10 cellular contexts compared by ENCODE assay signal in the genomic region with DNA sequence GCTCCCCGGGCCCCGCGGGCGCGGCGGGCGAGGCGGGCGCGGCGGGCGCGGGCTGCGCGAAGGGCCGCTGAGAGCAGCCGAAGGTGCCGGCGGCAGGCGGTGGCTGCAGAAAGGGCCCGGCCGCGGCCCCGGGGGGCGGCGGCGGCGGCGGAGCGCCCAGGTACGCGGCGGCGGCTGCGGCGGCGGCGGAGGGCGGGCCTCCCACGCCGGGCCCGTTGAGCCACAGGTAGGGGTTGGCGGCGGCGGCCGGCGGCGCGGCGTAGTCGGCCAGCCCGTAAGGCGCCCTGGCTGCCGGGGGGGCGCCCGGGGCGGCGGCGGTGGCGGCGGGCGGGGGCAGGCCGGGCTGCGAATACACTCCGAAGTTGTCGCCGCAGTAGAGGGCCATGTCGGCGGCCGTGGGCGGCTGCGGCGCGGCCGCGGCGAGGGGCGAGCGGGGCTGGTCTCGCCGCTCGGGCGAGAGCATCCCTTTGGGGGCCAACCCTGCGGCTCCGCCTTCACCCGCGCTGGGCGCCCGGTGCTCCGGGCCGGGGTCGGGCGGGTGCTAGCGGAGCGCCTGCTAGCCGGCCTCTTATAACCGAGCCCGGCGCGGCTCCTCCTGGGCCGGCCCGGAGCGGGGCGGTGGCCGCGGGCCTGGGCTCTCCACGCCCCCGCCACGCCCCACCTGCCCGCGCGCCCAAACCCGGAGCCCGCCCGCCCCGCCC. TPM values are rescaled to one million over a fixed set of nuclear protein-coding genes. Genes with fewer than 3 reads are reported as not detected.
DNase-seq lines count a peak whose midpoint lies in the region; ATAC-seq and TF ChIP-seq lines count a peak whose summit lies in the region.
"Had no signal": no experiment of that assay in that cellular context is flagged by ENCODE, and none has a peak within 500 bp of the region (broad histone marks: within the 10 kb centered on the region; RNA-seq: fewer than 3 reads in every experiment).

FOXI3 (minus strand) TSS at position 543 of the 701 bp plus-strand sequence; CDS start at position 385, 158 bp downstream.

- no peaks in the 10 kb centered on the region for H4K20me1 ChIP-seq in osteoblast (ENCODE audit: insufficient read depth, low read length)

- H3K27me3 ChIP-seq in iPS-18a (ENCODE audit: control insufficient read depth, insufficient read depth, low read length) (peaks cover 39% of the 10 kb centered on the region), thoracic aorta (replicated peaks; ENCODE audit: insufficient read depth) (peaks cover 3% of the 10 kb centered on the region), osteoblast (ENCODE audit: insufficient read depth, low read length) (peaks cover 52% of the 10 kb centered on the region)

- ATAC-seq in activated CD4-positive, CD25-positive, alpha-beta regulatory T cell treated with anti-CD3 and anti-CD28 coated beads, Interleukin-2, amount 50 U/mL, for 24 hours, result peak; percentile 21 to 41
- no peak for ATAC-seq in thoracic aorta (ENCODE audit: insufficient number of reproducible peaks, low FRiP score, low read depth)

- H3K4me2 ChIP-seq in osteoblast (ENCODE audit: insufficient read depth, low read length), result no peak within 1 kb of the TSS

- H3K27ac ChIP-seq in iPS-18a (ENCODE audit: low read length), result no peak within 1 kb of the TSS
- no peak within 1 kb of the TSS for H3K27ac ChIP-seq in thoracic aorta
- H3K27ac ChIP-seq in osteoblast (ENCODE audit: low read depth, low read length), result no peak within 1 kb of the TSS

- peaks cover 11% of the 10 kb centered on the region for H3K4me1 Mint-ChIP-seq in activated CD4-positive, alpha-beta memory T cell treated with anti-CD3 and anti-CD28 coated beads, Interleukin-2, amount 10 ng/mL, durations not matched to agents 7 days and 5 days

- CTCF ChIA-PET in activated CD4-positive, alpha-beta memory T cell treated with anti-CD3 and anti-CD28 coated beads, Interleukin-2, amount 10 ng/mL, durations not matched to agents 7 days and 5 days (lab: Charles Lee), result no interaction called here

- no peak for DNase-seq in activated CD4-positive, CD25-positive, alpha-beta regulatory T cell (lab: John Stamatoyannopoulos, UW)
- no peak for DNase-seq in activated CD4-positive, alpha-beta memory T cell treated with anti-CD3 and anti-CD28 coated beads, Interleukin-2, amount 10 ng/mL, durations not matched to agents 7 days and 5 days
- DNase-seq in thoracic aorta (ENCODE audit: low spot score) (no peak), osteoblast (ENCODE audit: insufficient read length, low spot score, missing footprints) (no peak), hippocampal formation (lab: John Stamatoyannopoulos, UW) (no peak), NCI-H2107 (lab: John Stamatoyannopoulos, UW) (no peak)
- DNase-seq: stimulated activated naive CD4-positive, alpha-beta T cell treated with Interleukin-2 at 50 U/mL for 16 hours had no signal

- H3K9ac ChIP-seq in iPS-18a (ENCODE audit: low read length), result peak within 1 kb of the TSS; percentile 41

- H3K4me3 ChIP-seq in iPS-18a (ENCODE audit: low read length) (peak within 1 kb of the TSS; percentile 88), thoracic aorta (peak within 1 kb of the TSS; percentile 53), osteoblast (ENCODE audit: insufficient read depth, low read length) (no peak within 1 kb of the TSS)

- no peak for TF ChIP-seq CTCF in thoracic aorta (IDR thresholded peaks at IDR 0.05)
- TF ChIP-seq CTCF in osteoblast (IDR thresholded peaks at IDR 0.05; ENCODE audit: extremely low read depth, low read depth, low read length), result no peak

- no peak within 1 kb of the TSS for H3K27ac Mint-ChIP-seq in activated CD4-positive, alpha-beta memory T cell treated with anti-CD3 and anti-CD28 coated beads, Interleukin-2, amount 10 ng/mL, durations not matched to agents 7 days and 5 days

- no peaks in the 10 kb centered on the region for H3K9me3 Mint-ChIP-seq in activated CD4-positive, alpha-beta memory T cell treated with anti-CD3 and anti-CD28 coated beads, Interleukin-2, amount 10 ng/mL, durations not matched to agents 7 days and 5 days

- peak within 1 kb of the TSS; percentile 65 for H3K4me3 Mint-ChIP-seq in activated CD4-positive, alpha-beta memory T cell treated with anti-CD3 and anti-CD28 coated beads, Interleukin-2, amount 10 ng/mL, durations not matched to agents 7 days and 5 days

- H3K9me3 ChIP-seq in iPS-18a (ENCODE audit: control insufficient read depth, low read depth, low read length) (no peaks in the 10 kb centered on the region), thoracic aorta (no peaks in the 10 kb centered on the region), osteoblast (ENCODE audit: low read depth, low read length) (no peaks in the 10 kb centered on the region)

- peaks cover 57% of the 10 kb centered on the region for H3K27me3 Mint-ChIP-seq in activated CD4-positive, alpha-beta memory T cell treated with anti-CD3 and anti-CD28 coated beads, Interleukin-2, amount 10 ng/mL, durations not matched to agents 7 days and 5 days

- peaks cover 7% of the 10 kb centered on the region for H3K36me3 ChIP-seq in iPS-18a (ENCODE audit: control insufficient read depth, low read depth, low read length)
- H3K36me3 ChIP-seq in thoracic aorta, result no peaks in the 10 kb centered on the region
- no peaks in the 10 kb centered on the region for H3K36me3 ChIP-seq in osteoblast (ENCODE audit: insufficient read depth, low read length)

- no peak within 1 kb of the TSS for H2AFZ ChIP-seq in osteoblast (ENCODE audit: low read length)

- POLR2A ChIA-PET in activated CD4-positive, alpha-beta memory T cell treated with anti-CD3 and anti-CD28 coated beads, Interleukin-2, amount 10 ng/mL, durations not matched to agents 7 days and 5 days (lab: Charles Lee), result no interaction called here

- peaks cover 2% of the 10 kb centered on the region for H3K36me3 Mint-ChIP-seq in activated CD4-positive, alpha-beta memory T cell treated with anti-CD3 and anti-CD28 coated beads, Interleukin-2, amount 10 ng/mL, durations not matched to agents 7 days and 5 days (ENCODE audit: low read depth)

- H3K79me2 ChIP-seq in osteoblast (ENCODE audit: insufficient read depth, low read length), result no peaks in the 10 kb centered on the region

- H3K4me1 ChIP-seq in iPS-18a (ENCODE audit: control insufficient read depth, low read depth, low read length) (peaks cover 9% of the 10 kb centered on the region), thoracic aorta (ENCODE audit: control insufficient read depth in 1 of 2, low read depth in 2 of 2) (no peaks in the 10 kb centered on the region), osteoblast (ENCODE audit: insufficient read depth, low read length) (no peaks in the 10 kb centered on the region)

RNA-seq across cellular contexts. Expression of gene FOXI3, which starts in this region (rescaled TPM):
- total RNA-seq in activated CD4-positive, alpha-beta memory T cell treated with anti-CD3 and anti-CD28 coated beads, Interleukin-2, amount 10 ng/mL, durations not matched to agents 7 days and 5 days, result not detected
- not detected for total RNA-seq in thoracic aorta
- not detected in 2 replicates for total RNA-seq in osteoblast
- total RNA-seq: activated CD8-positive, alpha-beta memory T cell treated with anti-CD3 and anti-CD28 coated beads for 36 hours had no signal
